Comparison of ENCODE assay signal across 19 cellular contexts in genomic region chr1:192632188-192632587, GRCh38. TPM values are rescaled to one million over a fixed set of nuclear protein-coding genes. Genes with fewer than 3 reads are reported as not detected.
DNase-seq lines count a peak whose midpoint lies in the region; ATAC-seq and TF ChIP-seq lines count a peak whose summit lies in the region.
"Had no signal": no experiment of that assay in that cellular context is flagged by ENCODE, and none has a peak within 500 bp of the region (broad histone marks: within the 10 kb centered on the region; RNA-seq: fewer than 3 reads in every experiment).

No MANE protein-coding gene starts in this region.

- dilution Hi-C loops in IMR-90 (cut with HindIII; ENCODE audit: low sequenced_read_pairs, unreplicated experiment): no loop called here

- TF ChIP-seq RAD21 in IMR-90 (IDR thresholded peaks at IDR 0.05; ENCODE audit: low read length): no peak

- 0 out of 2 replicates have a peak overlapping the region, but pooled peaks have one; percentile 35 for H3K14ac ChIP-seq in IMR-90 (replicated peaks; ENCODE audit: low read depth, low read length)

- H3K27ac ChIP-seq in IMR-90 (ENCODE audit: insufficient read depth, low read length) (no peak overlapping the region), PC-3 (ENCODE audit: low read length) (peak overlapping the region; percentile 19; the same call in 1 of the 2 replicates), ectodermal cell (ENCODE audit: insufficient read depth, low read depth, low read length, poor library complexity, severe bottlenecking) (peak overlapping the region; percentile 44), neural progenitor cell (no peak overlapping the region)

- H2BK5ac ChIP-seq in IMR-90 (ENCODE audit: low read depth, low read length, poor library complexity, severe bottlenecking): no peak overlapping the region

- H2AFZ ChIP-seq in IMR-90 (replicated peaks; ENCODE audit: low read length, poor library complexity) (no peak overlapping the region), PC-3 (ENCODE audit: low read length) (no peak overlapping the region), neural progenitor cell (replicated peaks) (no peak overlapping the region)

- no CpG with 5 or more reads among the region's 3 CpGs for WGBS in IMR-90 (ENCODE audit: extremely low coverage in 2 of 2, insufficient read length in 1 of 2), 2 experiments
- 57 to 92% methylated on average over 1 to 3 of the region's 3 CpGs for WGBS in ectodermal cell, 2 experiments

- no peak overlapping the region for H2AK9ac ChIP-seq in IMR-90 (replicated peaks; ENCODE audit: low read depth, low read length, poor library complexity)

- no peak overlapping the region for H3K4ac ChIP-seq in IMR-90 (ENCODE audit: low read depth, low read length)

- H2BK120ac ChIP-seq in IMR-90 (ENCODE audit: low read depth, low read length): no peak overlapping the region

- H3K56ac ChIP-seq in IMR-90 (ENCODE audit: extremely low read depth, insufficient read depth, low read length): no peak overlapping the region

- H3K36me3 ChIP-seq in IMR-90 (ENCODE audit: control insufficient read depth, insufficient read depth, low read length) (no peaks in the 10 kb centered on the region), PC-3 (ENCODE audit: low read depth, low read length) (no peaks in the 10 kb centered on the region), ectodermal cell (ENCODE audit: control insufficient read depth, insufficient read depth, low read length) (no peaks in the 10 kb centered on the region), neural progenitor cell (no peaks in the 10 kb centered on the region)

- no peak overlapping the region for H4K8ac ChIP-seq in IMR-90 (ENCODE audit: low read depth in 2 of 2, low read length in 2 of 2)

- H3K4me3 ChIP-seq in IMR-90 (ENCODE audit: insufficient read depth, low read depth, low read length) (no peak overlapping the region), PC-3 (ENCODE audit: low read length) (no peak overlapping the region), ectodermal cell (ENCODE audit: insufficient read depth, low read depth, low read length) (no peak overlapping the region), neural progenitor cell (no peak overlapping the region), foreskin fibroblast (ENCODE audit: low read depth in 1 of 2, low read length in 2 of 2) (no peak overlapping the region)
- H3K4me3 ChIP-seq: K562 had no signal

- BruUV-seq in IMR-90 (replicated peaks; lab: Mats Ljungman, UMichigan): no TSS peak
- no TSS peak for BruUV-seq in PC-3 (replicated peaks; lab: Mats Ljungman, UMichigan)

- peaks cover 3% of the 10 kb centered on the region; the same call in 1 of the 2 replicates for H3K9me1 ChIP-seq in IMR-90 (ENCODE audit: insufficient read depth, low read length)

- H4K20me1 ChIP-seq in IMR-90 (ENCODE audit: insufficient read depth, low read length): no peaks in the 10 kb centered on the region
- H4K20me1 ChIP-seq in PC-3 (ENCODE audit: low read length): no peaks in the 10 kb centered on the region
- no peaks in the 10 kb centered on the region for H4K20me1 ChIP-seq in neural progenitor cell (ENCODE audit: low read depth)

- H3K9ac ChIP-seq in IMR-90 (ENCODE audit: low read depth, low read length): no peak overlapping the region
- H3K9ac ChIP-seq in PC-3 (ENCODE audit: low read length): no peak overlapping the region
- no peak overlapping the region for H3K9ac ChIP-seq in neural progenitor cell

- no peak overlapping the region for H3K23ac ChIP-seq in IMR-90 (ENCODE audit: low read depth, low read length)

- no peaks in the 10 kb centered on the region for H3K36me3 Mint-ChIP-seq in neural progenitor cell

- H4K5ac ChIP-seq in IMR-90 (ENCODE audit: low read depth, low read length): no peak overlapping the region

- H3K27ac Mint-ChIP-seq in neural progenitor cell: peak overlapping the region; percentile 57

- no peaks in the 10 kb centered on the region for H3K79me1 ChIP-seq in IMR-90 (ENCODE audit: low read depth in 1 of 2, low read length in 2 of 2)

- POLR2A ChIA-PET in IMR-90 (lab: Charles Lee; ENCODE audit: unreplicated experiment) (no interaction called here), PC-3 (lab: Charles Lee; ENCODE audit: unreplicated experiment) (no interaction called here)

- no peak overlapping the region for H4K91ac ChIP-seq in IMR-90 (ENCODE audit: insufficient read depth, low read depth, low read length)

- no peak overlapping the region for H3K4me3 Mint-ChIP-seq in neural progenitor cell

- H3K79me2 ChIP-seq in PC-3 (ENCODE audit: low read length): no peaks in the 10 kb centered on the region
- no peaks in the 10 kb centered on the region for H3K79me2 ChIP-seq in neural progenitor cell (ENCODE audit: low read depth)

- CTCF ChIA-PET in IMR-90 (lab: Yijun Ruan, JAX) (no interaction called here), PC-3 (lab: Charles Lee) (no interaction called here)

- H3K27me3 ChIP-seq in IMR-90 (ENCODE audit: control insufficient read depth, insufficient read depth, low read length): no peaks in the 10 kb centered on the region
- H3K27me3 ChIP-seq in PC-3 (ENCODE audit: low read length): no peaks in the 10 kb centered on the region
- H3K27me3 ChIP-seq in ectodermal cell (ENCODE audit: control insufficient read depth, insufficient read depth, low read length, poor library complexity, severe bottlenecking): no peaks in the 10 kb centered on the region
- H3K27me3 ChIP-seq in neural progenitor cell: no peaks in the 10 kb centered on the region

- peaks cover 17% of the 10 kb centered on the region for H3K4me1 Mint-ChIP-seq in neural progenitor cell

- H3K27me3 Mint-ChIP-seq in neural progenitor cell (ENCODE audit: insufficient read depth, low read depth): peaks cover 2% of the 10 kb centered on the region

- H3K4me1 ChIP-seq in IMR-90 (ENCODE audit: control insufficient read depth, insufficient read depth, low read length) (peaks cover 4% of the 10 kb centered on the region), PC-3 (ENCODE audit: insufficient read depth, low read length) (peaks cover 23% of the 10 kb centered on the region), ectodermal cell (ENCODE audit: control insufficient read depth, insufficient read depth, low read length) (peaks cover 16% of the 10 kb centered on the region), neural progenitor cell (peaks cover 19% of the 10 kb centered on the region)

- H2BK20ac ChIP-seq in IMR-90 (ENCODE audit: low read depth, low read length): no peak overlapping the region

- TF ChIP-seq POLR2A in IMR-90 (IDR thresholded peaks at IDR 0.05; ENCODE audit: low read depth, low read length): no peak

- intact Hi-C loops in IMR-90 (cut with micrococcal nuclease): no loop called here
- intact Hi-C loops in PC-3 (cut with micrococcal nuclease): no loop called here

- in situ Hi-C loops in IMR-90 (cut with MboI; ENCODE audit: low sequenced_read_pairs): no loop called here

- DNase-seq in IMR-90 (peak; percentile 36), PC-3 (no peak), neural progenitor cell (ENCODE audit: low spot score) (no peak), foreskin fibroblast (no peak), amygdala (lab: John Stamatoyannopoulos, UW) (no peak)
- DNase-seq in activated effector memory CD4-positive, alpha-beta T cell treated with Interleukin-2 at 50 U/mL for 16 hours: no peak
- DNase-seq: ACHN, COR-L47, DMS153, HCEC 1CT, NCI-H1436, NCI-H2029 treated with DMSO at 0.1 percent for 48 hours, NCI-H2171 treated with DMSO at 0.1 percent for 48 hours, NCI-H510A, NCI-H82, SHP77 treated with DMSO at 0.1 percent for 48 hours had no signal

- no peak overlapping the region for H3K4me2 ChIP-seq in IMR-90 (ENCODE audit: low read depth, low read length)
- no peak overlapping the region for H3K4me2 ChIP-seq in PC-3 (ENCODE audit: low read length)
- H3K4me2 ChIP-seq in neural progenitor cell: no peak overlapping the region

- H3K9me3 Mint-ChIP-seq in neural progenitor cell: no peaks in the 10 kb centered on the region

- TF ChIP-seq CTCF in IMR-90 (conservative IDR thresholded peaks at IDR 0.05; ENCODE audit: low read depth, low read length) (no peak), PC-3 (conservative IDR thresholded peaks at IDR 0.05; ENCODE audit: low read depth, low read length) (no peak), neural progenitor cell (IDR thresholded peaks at IDR 0.05) (no peak), foreskin fibroblast (IDR thresholded peaks at IDR 0.05; ENCODE audit: low read depth, low read length) (no peak)

- no peak overlapping the region for H3K18ac ChIP-seq in IMR-90 (ENCODE audit: low read depth, low read length)

- H3K9me3 ChIP-seq in IMR-90 (ENCODE audit: control insufficient read depth, insufficient read depth, low read length) (no peaks in the 10 kb centered on the region), PC-3 (ENCODE audit: low read length) (no peaks in the 10 kb centered on the region), ectodermal cell (ENCODE audit: control insufficient read depth, low read length) (no peaks in the 10 kb centered on the region), neural progenitor cell (ENCODE audit: low read depth) (no peaks in the 10 kb centered on the region)

- no peak overlapping the region for H2AK5ac ChIP-seq in IMR-90 (ENCODE audit: low read depth, low read length)

- no peak overlapping the region for H2BK15ac ChIP-seq in IMR-90 (ENCODE audit: low read depth, low read length)

- H3F3A ChIP-seq in PC-3 (ENCODE audit: low read length, unreplicated experiment) (no peaks in the 10 kb centered on the region), neural progenitor cell (ENCODE audit: low read depth) (peaks cover 15% of the 10 kb centered on the region)

- no peaks in the 10 kb centered on the region for H3K9me2 ChIP-seq in PC-3 (replicated peaks; ENCODE audit: low read length)

- ATAC-seq in IMR-90 (ENCODE audit: low read depth): 0 out of 2 replicates have a peak, but pooled peaks have one; percentile 16
- ATAC-seq in PC-3: no peak
- no peak for ATAC-seq in HG02870 (IDR thresholded peaks at IDR 0.05; ENCODE audit: unreplicated experiment)
- ATAC-seq: K562 had no signal

RNA-seq across cellular contexts. Expression of gene RGS13, which starts 3.8 kb away (rescaled TPM):
- total RNA-seq in IMR-90 (2012; rRNA removed) (not detected in 2 replicates), PC-3 (2014; rRNA removed) (0.22 TPM in 1 of 2 replicates, not detected in the other), neural progenitor cell (ENCODE audit: low replicate concordance) (not detected in 2 replicates)
- polyA plus RNA-seq in IMR-90 (2012; rRNA removed): not detected in 2 replicates
- not detected in 2 replicates for polyA plus RNA-seq in IMR-90 (2012; cell fraction: cytosol; rRNA removed)
- not detected in 2 replicates for polyA plus RNA-seq in IMR-90 (2012; cell fraction: nucleus; rRNA removed; ENCODE audit: low replicate concordance)
- not detected for polyA plus RNA-seq in ectodermal cell (2013, experiment 1 of 4)
- polyA plus RNA-seq in ectodermal cell (2013, experiment 2 of 4): not detected
- polyA plus RNA-seq in ectodermal cell (2013, experiment 3 of 4): not detected
- not detected for polyA plus RNA-seq in ectodermal cell (2013, experiment 4 of 4)
- total RNA-seq: K562 had no signal
- polyA plus RNA-seq: K562 had no signal

RNA-seq across cellular contexts. Expression of gene RGS1, which starts 56.6 kb away (rescaled TPM):
- not detected in 2 replicates for total RNA-seq in IMR-90 (2012; rRNA removed)
- polyA plus RNA-seq in IMR-90 (2012; rRNA removed): not detected in 2 replicates
- polyA plus RNA-seq in IMR-90 (2012; cell fraction: cytosol; rRNA removed): not detected in 2 replicates
- polyA plus RNA-seq in IMR-90 (2012; cell fraction: nucleus; rRNA removed; ENCODE audit: low replicate concordance): not detected in 2 replicates
- not detected in 2 replicates for total RNA-seq in PC-3 (2014; rRNA removed)
- polyA plus RNA-seq in ectodermal cell (2013, experiment 1 of 4): not detected
- not detected for polyA plus RNA-seq in ectodermal cell (2013, experiment 2 of 4)
- 0.37 TPM for polyA plus RNA-seq in ectodermal cell (2013, experiment 3 of 4)
- not detected for polyA plus RNA-seq in ectodermal cell (2013, experiment 4 of 4)
- not detected in 2 replicates for total RNA-seq in neural progenitor cell (ENCODE audit: low replicate concordance)
- total RNA-seq: K562 had no signal
- polyA plus RNA-seq: K562 had no signal

Comparison
In these comparisons a context has a peak if more than half of its experiments do, and no peak if none do; other contexts are left out.
1. H3K27ac ChIP-seq: peak in PC-3 (single experiment) and ectodermal cell (single experiment); none in IMR-90 (single experiment) and neural progenitor cell (single experiment).